Comparison of ENCODE assay signal across 9 cellular contexts in the genomic region with DNA sequence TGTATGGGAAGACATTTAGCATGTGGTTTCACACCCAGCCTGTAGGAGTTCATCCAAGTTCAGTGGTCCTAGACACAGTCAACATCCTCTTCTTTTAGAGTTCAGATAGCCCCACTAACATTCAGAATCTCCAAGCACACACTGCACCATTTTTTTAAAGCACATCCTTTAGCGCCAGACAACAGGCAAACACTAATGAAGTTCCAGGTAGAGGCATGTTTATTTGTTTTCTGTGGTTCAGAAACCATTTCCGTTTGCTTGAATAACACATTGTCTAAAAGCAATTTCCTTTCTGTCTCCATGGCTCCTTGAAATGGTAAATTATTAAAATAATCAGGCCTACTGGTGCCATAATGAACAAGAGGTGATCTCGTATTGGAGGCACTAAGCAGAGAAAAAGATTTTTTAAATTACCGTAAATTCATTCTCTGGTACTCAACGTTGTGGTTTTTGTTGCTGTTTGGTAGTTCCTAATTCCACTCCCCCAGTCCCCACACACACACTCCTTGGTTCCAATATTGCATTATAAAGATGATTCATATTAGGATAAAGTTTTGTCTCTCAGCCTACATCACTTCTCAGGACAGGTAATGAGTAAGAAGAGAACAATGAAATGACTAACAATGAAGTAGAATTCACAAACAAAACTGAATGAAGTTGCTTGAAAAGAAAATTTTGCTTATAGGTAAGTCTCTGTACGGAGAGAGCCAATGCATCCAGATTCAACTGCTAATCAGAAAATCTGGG.
DNase-seq lines count a peak whose midpoint lies in the region; ATAC-seq and TF ChIP-seq lines count a peak whose summit lies in the region.
"Had no signal": no experiment of that assay in that cellular context is flagged by ENCODE, and none has a peak within 500 bp of the region (broad histone marks: within the 10 kb centered on the region; RNA-seq: fewer than 3 reads in every experiment).

No MANE protein-coding gene starts in this region.

- no peak for TF ChIP-seq CTCF in GM12865 (IDR thresholded peaks at IDR 0.05; ENCODE audit: insufficient read depth, low read depth, low read length, missing control alignments)
- TF ChIP-seq CTCF in astrocyte of the spinal cord (IDR thresholded peaks at IDR 0.05; ENCODE audit: low read depth, low read length), result no peak

- in situ Hi-C loops in astrocyte of the spinal cord (cut with HindIII; ENCODE audit: low sequenced_read_pairs), result no loop called here

- H3K4me3 ChIP-seq in GM12865 (ENCODE audit: low read depth, low read length) (no peak overlapping the region), astrocyte of the spinal cord (ENCODE audit: low read depth, low read length) (no peak overlapping the region)
- H3K4me3 ChIP-seq: thoracic aorta had no signal

- DNase-seq in GM12865 (ENCODE audit: low read depth), result peak; percentile 76
- peak; percentile 28 for DNase-seq in astrocyte of the spinal cord (ENCODE audit: low read depth, low spot score)
- DNase-seq in effector CD8-positive, alpha-beta T cell (lab: John Stamatoyannopoulos, UW), result no peak
- DNase-seq in NCI-H526 treated with DMSO at 0.1 percent for 48 hours (lab: John Stamatoyannopoulos, UW), result no peak
- no peak for DNase-seq in COR-L47 (lab: John Stamatoyannopoulos, UW)

- ATAC-seq in GM19328 (IDR thresholded peaks at IDR 0.05; ENCODE audit: unreplicated experiment) (peak; percentile 78), HG03060 (IDR thresholded peaks at IDR 0.05; ENCODE audit: low read depth, unreplicated experiment) (peak; percentile 87), HG03108 (IDR thresholded peaks at IDR 0.05; ENCODE audit: unreplicated experiment) (no peak)

Comparison
In these comparisons a context has a peak if more than half of its experiments do, and no peak if none do; other contexts are left out.
1. DNase-seq: peak in GM12865 (single experiment) and astrocyte of the spinal cord (single experiment); none in effector CD8-positive, alpha-beta T cell (single experiment), NCI-H526 treated with DMSO at 0.1 percent for 48 hours (single experiment) and COR-L47 (single experiment).